8 cellular contexts compared by ENCODE assay signal in the genomic region with DNA sequence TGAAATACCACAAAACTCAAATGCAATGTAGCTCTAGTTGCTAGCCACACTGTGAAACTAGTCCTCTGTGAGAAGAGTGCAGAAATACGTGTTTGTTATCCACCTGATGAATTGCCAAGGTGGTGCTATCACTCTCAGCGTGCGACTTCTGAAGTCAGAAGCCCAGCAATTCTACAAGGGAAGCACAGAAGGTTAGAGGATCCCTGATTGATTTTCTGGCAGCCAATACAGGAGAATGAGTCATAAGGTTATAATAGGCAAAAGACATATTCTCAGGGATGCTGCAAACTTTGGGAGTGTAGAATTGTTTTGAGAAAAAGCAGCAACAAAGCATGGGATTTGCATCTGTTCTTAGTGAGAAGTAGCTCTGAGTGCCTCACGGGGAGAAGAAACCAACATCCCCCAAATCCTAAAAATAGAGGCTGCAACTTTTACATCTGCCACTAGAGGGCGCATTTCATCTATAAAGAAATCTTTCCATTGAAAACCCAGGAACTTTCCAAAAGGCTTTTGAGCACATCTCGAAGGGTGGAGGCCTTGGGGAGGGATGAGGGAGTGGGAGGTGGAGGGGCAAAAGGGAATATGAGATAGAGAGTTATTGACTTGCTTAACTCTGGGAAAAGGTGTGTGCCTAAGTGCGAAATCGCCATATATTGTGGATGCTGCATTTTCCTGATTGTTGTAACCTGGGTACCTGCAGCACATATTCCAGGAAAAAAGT.
DNase-seq lines count a peak whose midpoint lies in the region; ATAC-seq and TF ChIP-seq lines count a peak whose summit lies in the region.

No MANE protein-coding gene starts in this region.

- H3K36me3 ChIP-seq in mesenchymal stem cell (ENCODE audit: control insufficient read depth in 1 of 2, insufficient read depth in 2 of 2, low read depth in 1 of 2, low read length in 2 of 2): no peaks in the 10 kb centered on the region

- no peak overlapping the region for H2BK120ac ChIP-seq in mesenchymal stem cell (ENCODE audit: low read depth, low read length)

- H2BK12ac ChIP-seq in mesenchymal stem cell (ENCODE audit: low read length in 2 of 2): no peak overlapping the region

- H3K27ac ChIP-seq in RWPE1: no peak overlapping the region
- H3K27ac ChIP-seq in mesenchymal stem cell (ENCODE audit: low read length, poor library complexity, severe bottlenecking): no peak overlapping the region

- CTCF ChIA-PET in RWPE1 (lab: Yijun Ruan, JAX): interaction anchor here (0.6 to 1.0 kb wide), 10 partner anchors 10 to 736 kb away, joined by 3 to 8 read pairs (median 4); no protein-coding TSS in a partner anchor

- H2BK5ac ChIP-seq in mesenchymal stem cell (ENCODE audit: low read depth, low read length, poor library complexity, severe bottlenecking): no peak overlapping the region

- POLR2A ChIA-PET in RWPE1 (lab: Yijun Ruan, JAX; ENCODE audit: low non-redundant PET): no interaction called here

- ATAC-seq in HG02970 (IDR thresholded peaks at IDR 0.05; ENCODE audit: low FRiP score, unreplicated experiment): no peak
- ATAC-seq in GM18498 (IDR thresholded peaks at IDR 0.05; ENCODE audit: unreplicated experiment): no peak

- no peaks in the 10 kb centered on the region for H3K79me1 ChIP-seq in mesenchymal stem cell (replicated peaks; ENCODE audit: low read length, poor library complexity, severe bottlenecking)

- H3K9ac ChIP-seq in mesenchymal stem cell (ENCODE audit: low read length): no peak overlapping the region

- DNase-seq in SIG-M5 treated with dmso at 0.1 percent for 504 hours (lab: John Stamatoyannopoulos, UW; ENCODE audit: unreplicated experiment): peak; percentile 50
- no peak for DNase-seq in SIG-M5 (lab: John Stamatoyannopoulos, UW)
- peak; percentile 49 to 67 for DNase-seq in Kasumi-1 (lab: John Stamatoyannopoulos, UW)
- peak; percentile 21 for DNase-seq in RWPE1 (ENCODE audit: low spot score)
- peak; percentile 64 for DNase-seq in ecto neural progenitor cell (ENCODE audit: low spot score)
- DNase-seq in mesenchymal stem cell: peak; percentile 36

- no peak overlapping the region for H2BK15ac ChIP-seq in mesenchymal stem cell (ENCODE audit: low read depth, poor library complexity, severe bottlenecking)

- no peak overlapping the region for H2AFZ ChIP-seq in mesenchymal stem cell (ENCODE audit: low read depth, low read length)

- TF ChIP-seq CTCF in RWPE1 (conservative IDR thresholded peaks at IDR 0.05; ENCODE audit: low read depth): peak; percentile 80

- peaks cover 0 to 19% of the 10 kb centered on the region in 2 experiments for H3K27me3 ChIP-seq in mesenchymal stem cell (ENCODE audit: control insufficient read depth in 1 of 2, insufficient read depth in 1 of 2, low read length in 2 of 2)

- H3K14ac ChIP-seq in mesenchymal stem cell (ENCODE audit: low read length in 2 of 2): no peak overlapping the region

- no peak overlapping the region for H3K18ac ChIP-seq in mesenchymal stem cell (ENCODE audit: low read depth in 1 of 2, low read length in 2 of 2)

- H3K9me3 ChIP-seq in mesenchymal stem cell (ENCODE audit: control insufficient read depth, low read length): no peaks in the 10 kb centered on the region

- H4K8ac ChIP-seq in mesenchymal stem cell (ENCODE audit: low read length): no peak overlapping the region

- peaks cover 2% of the 10 kb centered on the region for H3K4me1 ChIP-seq in mesenchymal stem cell (ENCODE audit: control insufficient read depth, insufficient read depth, low read depth, low read length)

- no peak overlapping the region for H3K4ac ChIP-seq in mesenchymal stem cell (ENCODE audit: low read depth in 1 of 2, low read length in 2 of 2)

- H4K91ac ChIP-seq in mesenchymal stem cell (ENCODE audit: low read length): no peak overlapping the region

- no peak overlapping the region for H3K23ac ChIP-seq in mesenchymal stem cell (ENCODE audit: low read length in 2 of 2)

- no peak overlapping the region for H3K4me2 ChIP-seq in mesenchymal stem cell (ENCODE audit: low read length, poor library complexity, severe bottlenecking)

- 60% methylated on average over 6 of the region's 8 CpGs for WGBS in mesenchymal stem cell

- H2AK5ac ChIP-seq in mesenchymal stem cell (ENCODE audit: low read length, severe bottlenecking): no peak overlapping the region

- H3K4me3 ChIP-seq in mesenchymal stem cell (ENCODE audit: insufficient read depth in 1 of 2, low read depth in 1 of 2, low read length in 2 of 2): no peak overlapping the region
